ENCODE assay signal across 1 cellular context in the genomic region with DNA sequence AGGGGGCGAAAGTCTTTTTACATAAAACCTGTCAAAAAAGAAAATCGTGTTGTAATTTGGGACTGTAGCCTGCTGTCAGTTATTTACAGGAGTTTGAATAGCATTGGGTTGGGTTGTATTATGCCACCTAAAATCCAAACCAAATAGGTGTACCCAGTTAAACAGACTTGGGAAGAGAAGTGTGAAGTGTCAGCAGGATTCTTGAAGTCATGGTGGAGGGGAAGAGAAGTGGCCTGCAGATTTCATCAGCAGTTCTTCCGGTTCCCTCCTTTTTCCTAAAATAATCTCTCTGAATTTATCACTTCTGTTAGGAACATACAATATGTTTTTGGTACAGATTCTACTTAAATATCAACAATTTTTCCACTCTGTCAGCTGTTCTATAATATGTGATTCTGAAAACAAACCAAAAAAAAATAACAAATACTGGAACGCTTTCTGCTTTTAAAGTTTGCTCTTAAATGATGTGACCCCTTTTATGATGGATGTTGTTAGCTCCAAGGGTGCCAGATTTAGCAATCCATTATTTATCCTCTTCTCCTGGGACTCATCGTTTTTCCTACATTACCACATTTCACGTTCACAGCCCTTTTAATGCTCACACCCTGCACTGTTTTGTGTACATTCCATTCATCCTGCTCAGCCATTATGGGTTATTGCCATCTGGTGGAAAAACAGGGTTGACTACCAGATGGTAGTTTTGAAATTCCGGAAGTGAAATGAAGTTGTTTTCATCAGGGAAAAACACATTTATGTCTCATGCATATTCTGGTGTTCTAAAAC.
A peak's percentile ranks its signal among the peaks of the same experiment; 100 is the strongest.
TF ChIP-seq lines count a peak whose summit lies in the region.

No MANE protein-coding gene starts in this region.

TF ChIP-seq in K562, 482 proteins besides CTCF, POLR2A, EP300 and RAD21 (continued from another document):
- TF ChIP-seq, protein P1, sequence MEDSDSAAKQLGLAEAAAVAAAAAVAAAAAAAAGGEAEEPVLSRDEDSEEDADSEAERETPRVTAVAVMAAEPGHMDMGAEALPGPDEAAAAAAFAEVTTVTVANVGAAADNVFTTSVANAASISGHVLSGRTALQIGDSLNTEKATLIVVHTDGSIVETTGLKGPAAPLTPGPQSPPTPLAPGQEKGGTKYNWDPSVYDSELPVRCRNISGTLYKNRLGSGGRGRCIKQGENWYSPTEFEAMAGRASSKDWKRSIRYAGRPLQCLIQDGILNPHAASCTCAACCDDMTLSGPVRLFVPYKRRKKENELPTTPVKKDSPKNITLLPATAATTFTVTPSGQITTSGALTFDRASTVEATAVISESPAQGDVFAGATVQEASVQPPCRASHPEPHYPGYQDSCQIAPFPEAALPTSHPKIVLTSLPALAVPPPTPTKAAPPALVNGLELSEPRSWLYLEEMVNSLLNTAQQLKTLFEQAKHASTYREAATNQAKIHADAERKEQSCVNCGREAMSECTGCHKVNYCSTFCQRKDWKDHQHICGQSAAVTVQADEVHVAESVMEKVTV (CRISPR knock-in tag; IDR thresholded peaks at IDR 0.05): peak; percentile 84
- no peak for TF ChIP-seq GTF2A2 (tag; IDR thresholded peaks at IDR 0.05)
- no peak for TF ChIP-seq ZKSCAN8 (CRISPR knock-in tag; IDR thresholded peaks at IDR 0.05)
- peak; percentile 87 for TF ChIP-seq ETV1 (tag; conservative IDR thresholded peaks at IDR 0.05; ENCODE audit: low read depth)
- TF ChIP-seq NR2C2 (CRISPR knock-in tag; IDR thresholded peaks at IDR 0.05): no peak
- TF ChIP-seq NR2C2 (tag; IDR thresholded peaks at IDR 0.05): peak; percentile 50; the same call in 1 of the 2 replicates
- peak; percentile 39; the same call in 1 of the 2 replicates for TF ChIP-seq SMARCA4 (IDR thresholded peaks at IDR 0.05)
- TF ChIP-seq EP400 (IDR thresholded peaks at IDR 0.05): peak; percentile 32
- TF ChIP-seq, protein P2, sequence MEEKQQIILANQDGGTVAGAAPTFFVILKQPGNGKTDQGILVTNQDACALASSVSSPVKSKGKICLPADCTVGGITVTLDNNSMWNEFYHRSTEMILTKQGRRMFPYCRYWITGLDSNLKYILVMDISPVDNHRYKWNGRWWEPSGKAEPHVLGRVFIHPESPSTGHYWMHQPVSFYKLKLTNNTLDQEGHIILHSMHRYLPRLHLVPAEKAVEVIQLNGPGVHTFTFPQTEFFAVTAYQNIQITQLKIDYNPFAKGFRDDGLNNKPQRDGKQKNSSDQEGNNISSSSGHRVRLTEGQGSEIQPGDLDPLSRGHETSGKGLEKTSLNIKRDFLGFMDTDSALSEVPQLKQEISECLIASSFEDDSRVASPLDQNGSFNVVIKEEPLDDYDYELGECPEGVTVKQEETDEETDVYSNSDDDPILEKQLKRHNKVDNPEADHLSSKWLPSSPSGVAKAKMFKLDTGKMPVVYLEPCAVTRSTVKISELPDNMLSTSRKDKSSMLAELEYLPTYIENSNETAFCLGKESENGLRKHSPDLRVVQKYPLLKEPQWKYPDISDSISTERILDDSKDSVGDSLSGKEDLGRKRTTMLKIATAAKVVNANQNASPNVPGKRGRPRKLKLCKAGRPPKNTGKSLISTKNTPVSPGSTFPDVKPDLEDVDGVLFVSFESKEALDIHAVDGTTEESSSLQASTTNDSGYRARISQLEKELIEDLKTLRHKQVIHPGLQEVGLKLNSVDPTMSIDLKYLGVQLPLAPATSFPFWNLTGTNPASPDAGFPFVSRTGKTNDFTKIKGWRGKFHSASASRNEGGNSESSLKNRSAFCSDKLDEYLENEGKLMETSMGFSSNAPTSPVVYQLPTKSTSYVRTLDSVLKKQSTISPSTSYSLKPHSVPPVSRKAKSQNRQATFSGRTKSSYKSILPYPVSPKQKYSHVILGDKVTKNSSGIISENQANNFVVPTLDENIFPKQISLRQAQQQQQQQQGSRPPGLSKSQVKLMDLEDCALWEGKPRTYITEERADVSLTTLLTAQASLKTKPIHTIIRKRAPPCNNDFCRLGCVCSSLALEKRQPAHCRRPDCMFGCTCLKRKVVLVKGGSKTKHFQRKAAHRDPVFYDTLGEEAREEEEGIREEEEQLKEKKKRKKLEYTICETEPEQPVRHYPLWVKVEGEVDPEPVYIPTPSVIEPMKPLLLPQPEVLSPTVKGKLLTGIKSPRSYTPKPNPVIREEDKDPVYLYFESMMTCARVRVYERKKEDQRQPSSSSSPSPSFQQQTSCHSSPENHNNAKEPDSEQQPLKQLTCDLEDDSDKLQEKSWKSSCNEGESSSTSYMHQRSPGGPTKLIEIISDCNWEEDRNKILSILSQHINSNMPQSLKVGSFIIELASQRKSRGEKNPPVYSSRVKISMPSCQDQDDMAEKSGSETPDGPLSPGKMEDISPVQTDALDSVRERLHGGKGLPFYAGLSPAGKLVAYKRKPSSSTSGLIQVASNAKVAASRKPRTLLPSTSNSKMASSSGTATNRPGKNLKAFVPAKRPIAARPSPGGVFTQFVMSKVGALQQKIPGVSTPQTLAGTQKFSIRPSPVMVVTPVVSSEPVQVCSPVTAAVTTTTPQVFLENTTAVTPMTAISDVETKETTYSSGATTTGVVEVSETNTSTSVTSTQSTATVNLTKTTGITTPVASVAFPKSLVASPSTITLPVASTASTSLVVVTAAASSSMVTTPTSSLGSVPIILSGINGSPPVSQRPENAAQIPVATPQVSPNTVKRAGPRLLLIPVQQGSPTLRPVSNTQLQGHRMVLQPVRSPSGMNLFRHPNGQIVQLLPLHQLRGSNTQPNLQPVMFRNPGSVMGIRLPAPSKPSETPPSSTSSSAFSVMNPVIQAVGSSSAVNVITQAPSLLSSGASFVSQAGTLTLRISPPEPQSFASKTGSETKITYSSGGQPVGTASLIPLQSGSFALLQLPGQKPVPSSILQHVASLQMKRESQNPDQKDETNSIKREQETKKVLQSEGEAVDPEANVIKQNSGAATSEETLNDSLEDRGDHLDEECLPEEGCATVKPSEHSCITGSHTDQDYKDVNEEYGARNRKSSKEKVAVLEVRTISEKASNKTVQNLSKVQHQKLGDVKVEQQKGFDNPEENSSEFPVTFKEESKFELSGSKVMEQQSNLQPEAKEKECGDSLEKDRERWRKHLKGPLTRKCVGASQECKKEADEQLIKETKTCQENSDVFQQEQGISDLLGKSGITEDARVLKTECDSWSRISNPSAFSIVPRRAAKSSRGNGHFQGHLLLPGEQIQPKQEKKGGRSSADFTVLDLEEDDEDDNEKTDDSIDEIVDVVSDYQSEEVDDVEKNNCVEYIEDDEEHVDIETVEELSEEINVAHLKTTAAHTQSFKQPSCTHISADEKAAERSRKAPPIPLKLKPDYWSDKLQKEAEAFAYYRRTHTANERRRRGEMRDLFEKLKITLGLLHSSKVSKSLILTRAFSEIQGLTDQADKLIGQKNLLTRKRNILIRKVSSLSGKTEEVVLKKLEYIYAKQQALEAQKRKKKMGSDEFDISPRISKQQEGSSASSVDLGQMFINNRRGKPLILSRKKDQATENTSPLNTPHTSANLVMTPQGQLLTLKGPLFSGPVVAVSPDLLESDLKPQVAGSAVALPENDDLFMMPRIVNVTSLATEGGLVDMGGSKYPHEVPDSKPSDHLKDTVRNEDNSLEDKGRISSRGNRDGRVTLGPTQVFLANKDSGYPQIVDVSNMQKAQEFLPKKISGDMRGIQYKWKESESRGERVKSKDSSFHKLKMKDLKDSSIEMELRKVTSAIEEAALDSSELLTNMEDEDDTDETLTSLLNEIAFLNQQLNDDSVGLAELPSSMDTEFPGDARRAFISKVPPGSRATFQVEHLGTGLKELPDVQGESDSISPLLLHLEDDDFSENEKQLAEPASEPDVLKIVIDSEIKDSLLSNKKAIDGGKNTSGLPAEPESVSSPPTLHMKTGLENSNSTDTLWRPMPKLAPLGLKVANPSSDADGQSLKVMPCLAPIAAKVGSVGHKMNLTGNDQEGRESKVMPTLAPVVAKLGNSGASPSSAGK (IDR thresholded peaks at IDR 0.05): peak; percentile 77; the same call in 1 of the 2 replicates
- no peak for TF ChIP-seq ZSCAN32 (CRISPR knock-in tag; IDR thresholded peaks at IDR 0.05)
- TF ChIP-seq ZNF76 (CRISPR knock-in tag; IDR thresholded peaks at IDR 0.05; ENCODE audit: borderline replicate concordance): no peak
- TF ChIP-seq ERF (CRISPR knock-in tag; IDR thresholded peaks at IDR 0.05): no peak
- TF ChIP-seq NBN (IDR thresholded peaks at IDR 0.05; ENCODE audit: low read depth): 0 out of 2 replicates have a peak, but pooled peaks have one; percentile 25
- no peak for TF ChIP-seq RBM15 (IDR thresholded peaks at IDR 0.05; ENCODE audit: insufficient read depth, low read length)
- TF ChIP-seq, protein P3, sequence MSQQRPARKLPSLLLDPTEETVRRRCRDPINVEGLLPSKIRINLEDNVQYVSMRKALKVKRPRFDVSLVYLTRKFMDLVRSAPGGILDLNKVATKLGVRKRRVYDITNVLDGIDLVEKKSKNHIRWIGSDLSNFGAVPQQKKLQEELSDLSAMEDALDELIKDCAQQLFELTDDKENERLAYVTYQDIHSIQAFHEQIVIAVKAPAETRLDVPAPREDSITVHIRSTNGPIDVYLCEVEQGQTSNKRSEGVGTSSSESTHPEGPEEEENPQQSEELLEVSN (IDR thresholded peaks at IDR 0.05; ENCODE audit: borderline replicate concordance in 1 of 2, extremely low read depth in 1 of 2, insufficient read depth in 1 of 2, insufficient read length in 1 of 2, low read depth in 1 of 2, low read length in 1 of 2, poor library complexity in 1 of 2, severe bottlenecking in 1 of 2): peak; percentile 16 to 21
- TF ChIP-seq L3MBTL2 (IDR thresholded peaks at IDR 0.05): peak; percentile 86
- TF ChIP-seq PYGO2 (tag; IDR thresholded peaks at IDR 0.05): 0 out of 2 replicates have a peak, but pooled peaks have one; percentile 17
